Comparison of ENCODE assay signal across 17 cellular contexts in genomic region chr1:65955503-65955902, GRCh38.
DNase-seq lines count a peak whose midpoint lies in the region; FAIRE-seq and TF ChIP-seq lines count a peak whose summit lies in the region.
"Had no signal": no experiment of that assay in that cellular context is flagged by ENCODE, and none has a peak within 500 bp of the region (broad histone marks: within the 10 kb centered on the region; RNA-seq: fewer than 3 reads in every experiment).

No MANE protein-coding gene starts in this region.

- WGBS in tibial nerve, 2 donors: 68 to 71% methylated on average over 6 of the region's 6 CpGs

- POLR2A ChIA-PET in HEK293 (lab: Yijun Ruan, JAX): no interaction called here

- CTCF ChIA-PET in HEK293 (lab: Yijun Ruan, JAX): interaction anchor here (1.3 to 3.6 kb wide), 3 partner anchors 16 to 287 kb away, joined by 3 to 86 read pairs (median 4); no protein-coding TSS in a partner anchor

- no peak for TF ChIP-seq POLR2A in tibial nerve (IDR thresholded peaks at IDR 0.05)

- no peak for TF ChIP-seq EP300 in tibial nerve (IDR thresholded peaks at IDR 0.05)

- no peak for TF ChIP-seq CTCF in HEK293 (tag by site-specific recombination; IDR thresholded peaks at IDR 0.05)
- TF ChIP-seq CTCF in colonic mucosa (IDR thresholded peaks at IDR 0.05): no peak
- TF ChIP-seq CTCF in tibial nerve (IDR thresholded peaks at IDR 0.05): no peak

- H3K27me3 ChIP-seq in colonic mucosa (no peaks in the 10 kb centered on the region), mucosa of rectum (ENCODE audit: control insufficient read depth in 2 of 2, insufficient read depth in 2 of 2, low read length in 2 of 2) (no peaks in the 10 kb centered on the region), tibial nerve (no peaks in the 10 kb centered on the region)
- H3K27me3 ChIP-seq: SJCRH30 had no signal

- H3K27ac ChIP-seq in HEK293 (ENCODE audit: extremely low read depth, low read depth, low read length): no peak overlapping the region
- peak overlapping the region; percentile 75 for H3K27ac ChIP-seq in colonic mucosa
- H3K27ac ChIP-seq in mucosa of rectum (ENCODE audit: low read depth in 2 of 2, low read length in 2 of 2): peak overlapping the region; percentile 60 to 80
- H3K27ac ChIP-seq in tibial nerve: no peak overlapping the region
- H3K27ac ChIP-seq: C4-2B, KMS-11, PC-9, SJCRH30 had no signal

- H3K36me3 ChIP-seq in HEK293 (ENCODE audit: control insufficient read depth in 2 of 2, insufficient read depth in 1 of 2, low read length in 2 of 2) (no peaks in the 10 kb centered on the region), colonic mucosa (no peaks in the 10 kb centered on the region), mucosa of rectum (ENCODE audit: control insufficient read depth in 2 of 2, insufficient read depth in 2 of 2, low read length in 2 of 2) (no peaks in the 10 kb centered on the region), tibial nerve (no peaks in the 10 kb centered on the region)
- H3K36me3 ChIP-seq: SJCRH30 had no signal

- H3K4me1 ChIP-seq in HEK293 (ENCODE audit: control insufficient read depth, insufficient read depth, low read length): no peaks in the 10 kb centered on the region
- H3K4me1 ChIP-seq in colonic mucosa: peaks cover 6% of the 10 kb centered on the region
- H3K4me1 ChIP-seq in mucosa of rectum (ENCODE audit: control insufficient read depth in 2 of 2, insufficient read depth in 2 of 2, low read length in 2 of 2): peaks cover 6 to 22% of the 10 kb centered on the region in 2 donors
- H3K4me1 ChIP-seq in tibial nerve: peaks cover 0 to 12% (median 4%) of the 10 kb centered on the region in 4 donors
- H3K4me1 ChIP-seq: SJCRH30 had no signal

- peak; percentile 9 for FAIRE-seq in urothelium cell line (lab: Jason Lieb, UNC)

- H3K9me3 ChIP-seq in HEK293 (ENCODE audit: control insufficient read depth, insufficient read depth, low read depth, low read length) (no peaks in the 10 kb centered on the region), colonic mucosa (no peaks in the 10 kb centered on the region), mucosa of rectum (ENCODE audit: control insufficient read depth in 2 of 2, low read length in 2 of 2) (no peaks in the 10 kb centered on the region), tibial nerve (no peaks in the 10 kb centered on the region)
- H3K9me3 ChIP-seq: SJCRH30 had no signal

- no peak overlapping the region for H3K4me3 ChIP-seq in HEK293 (ENCODE audit: low read depth, low read length)
- H3K4me3 ChIP-seq in colonic mucosa: no peak overlapping the region
- H3K4me3 ChIP-seq in mucosa of rectum (ENCODE audit: low read length in 2 of 2): no peak overlapping the region
- no peak overlapping the region for H3K4me3 ChIP-seq in tibial nerve
- H3K4me3 ChIP-seq: PC-9, SJCRH30 had no signal

- peak overlapping the region in 1 of 2 donors; percentile 44 for H3K9ac ChIP-seq in colonic mucosa (ENCODE audit: low read depth in 2 of 2, low read length in 2 of 2)
- peak overlapping the region in 1 of 2 donors; percentile 3 for H3K9ac ChIP-seq in mucosa of rectum (ENCODE audit: low read depth in 1 of 2, low read length in 2 of 2)
- H3K9ac ChIP-seq: KMS-11 had no signal

- intact Hi-C loops in colonic mucosa (cut with DNase I): loop anchor here (5.0 kb wide), 1 partner anchor 492 kb away; no protein-coding TSS in a partner anchor

- DNase-seq in colonic mucosa (peak; percentile 31), urothelium cell line (ENCODE audit: low spot score) (no peak), NCI-H1930 (lab: John Stamatoyannopoulos, UW) (no peak), tibial nerve (ENCODE audit: low spot score in 2 of 2) (no peak), dedifferentiated amniotic fluid mesenchymal stem cell (ENCODE audit: extremely low spot score) (no peak)
- DNase-seq: ACHN, GF-D8, NCI-H1417 treated with DMSO at 0.1 percent for 48 hours, NCI-H187 treated with DMSO at 0.1 percent for 48 hours, NCI-H345, NCI-H524 treated with DMSO at 0.1 percent for 48 hours, PC-9 had no signal

TF ChIP-seq in HEK293, 187 proteins besides CTCF, POLR2A, EP300 and RAD21:
- TF ChIP-seq PRDM1 (tag by site-specific recombination; IDR thresholded peaks at IDR 0.05): peak; percentile 66; the same call in 1 of the 2 replicates
- no peak for TF ChIP-seq ZNF558 (tag by site-specific recombination; IDR thresholded peaks at IDR 0.05)

Comparison
In these comparisons a context has a peak if more than half of its experiments do, and no peak if none do; other contexts are left out.
1. H3K27ac ChIP-seq: peak in colonic mucosa (single experiment) and mucosa of rectum (2 of 2); none in HEK293 (single experiment) and tibial nerve (0 of 4).